In genomic region chr15:38490231-38490630, GRCh38 we compare ENCODE assay signal across 16 cellular contexts. TPM values are rescaled to one million over a fixed set of nuclear protein-coding genes. Genes with fewer than 3 reads are reported as not detected.
A peak's percentile ranks its signal among the peaks of the same experiment; 100 is the strongest.
DNase-seq lines count a peak whose midpoint lies in the region; ATAC-seq, FAIRE-seq and TF ChIP-seq lines count a peak whose summit lies in the region.
"Had no signal": no experiment of that assay in that cellular context is flagged by ENCODE, and none has a peak within 500 bp of the region (broad histone marks: within the 10 kb centered on the region; RNA-seq: fewer than 3 reads in every experiment).

No MANE protein-coding gene starts in this region.

- H4K20me1 ChIP-seq in IMR-90 (ENCODE audit: insufficient read depth, low read length) (no peaks in the 10 kb centered on the region), GM12878 (ENCODE audit: control insufficient read depth, insufficient read depth) (no peaks in the 10 kb centered on the region)

- SMC1A ChIA-PET in GM12878 (lab: Charles Lee; ENCODE audit: uncharacterized antibody, unreplicated experiment): interaction anchor here (0.7 to 5.6 kb wide), 12 partner anchors 11 to 214 kb away, joined by 3 to 37 read pairs (median 4); no protein-coding TSS in a partner anchor

- no peak overlapping the region for H2AK9ac ChIP-seq in IMR-90 (replicated peaks; ENCODE audit: low read depth, low read length, poor library complexity)

- TF ChIP-seq CTCF in CD8-positive, alpha-beta T cell (IDR thresholded peaks at IDR 0.05): no peak
- TF ChIP-seq CTCF in IMR-90 (conservative IDR thresholded peaks at IDR 0.05; ENCODE audit: low read depth, low read length) (no peak), GM12878 (IDR thresholded peaks at IDR 0.05 in 2 of 3, conservative IDR thresholded peaks at IDR 0.05 in 1 of 3; ENCODE audit: control insufficient read depth in 2 of 3, extremely low read depth in 1 of 3, insufficient read depth in 1 of 3, low read depth in 3 of 3, low read length in 3 of 3) (no peak)

- peak overlapping the region; percentile 97; the same call in 1 of the 2 replicates for H3K4ac ChIP-seq in IMR-90 (ENCODE audit: low read depth, low read length)

- RAD21 ChIA-PET in GM12878 (lab: Charles Lee; ENCODE audit: unreplicated experiment): interaction anchor here (1.2 to 1.6 kb wide), 3 partner anchors 50 to 209 kb away, joined by 4 to 6 read pairs (median 5); no protein-coding TSS in a partner anchor

- H3K4me3 ChIP-seq in CD8-positive, alpha-beta T cell (ENCODE audit: low read depth, low read length): no peak overlapping the region
- H3K4me3 ChIP-seq in IMR-90 (ENCODE audit: insufficient read depth, low read depth, low read length) (no peak overlapping the region), GM12878 (no peak overlapping the region)
- H3K4me3 ChIP-seq: adrenal gland, left ventricle myocardium inferior had no signal

- peaks cover 44% of the 10 kb centered on the region for H3K36me3 ChIP-seq in CD8-positive, alpha-beta T cell (ENCODE audit: insufficient read depth, low read length)
- H3K36me3 ChIP-seq in IMR-90 (ENCODE audit: control insufficient read depth, insufficient read depth, low read length) (no peaks in the 10 kb centered on the region), GM12878 (ENCODE audit: control insufficient read depth in 2 of 2, insufficient read depth in 2 of 2, low read length in 1 of 2) (peaks cover 6 to 13% of the 10 kb centered on the region in 2 experiments)
- H3K36me3 ChIP-seq: adrenal gland had no signal

- H3K56ac ChIP-seq in IMR-90 (ENCODE audit: extremely low read depth, insufficient read depth, low read length): peak overlapping the region; percentile 94

- FAIRE-seq in GM12878 (lab: Jason Lieb, UNC): no peak

- POLR2A ChIA-PET in CD8-positive, alpha-beta T cell (lab: Charles Lee): interaction anchor here (1.6 kb wide), 1 partner anchor 197 kb away, joined by 6 read pairs; no protein-coding TSS in a partner anchor
- POLR2A ChIA-PET in IMR-90 (lab: Charles Lee; ENCODE audit: unreplicated experiment): interaction anchor here (0.6 kb wide), 1 partner anchor 1368 kb away, joined by 5 read pairs; no protein-coding TSS in a partner anchor
- POLR2A ChIA-PET in GM12878 (lab: Charles Lee): interaction anchor here (1.1 kb wide), 1 partner anchor 15 kb away, joined by 3 read pairs; no protein-coding TSS in a partner anchor
- POLR2A ChIA-PET in naive thymus-derived CD8-positive, alpha-beta T cell (lab: Charles Lee): interaction anchor here (0.6 kb wide), 1 partner anchor 208 kb away, joined by 3 read pairs; no protein-coding TSS in a partner anchor

- peaks cover 80% of the 10 kb centered on the region for H3K36me3 Mint-ChIP-seq in CD8-positive, alpha-beta T cell
- H3K36me3 Mint-ChIP-seq in naive thymus-derived CD8-positive, alpha-beta T cell: peaks cover 6 to 85% (median 19%) of the 10 kb centered on the region in 3 donors

- dilution Hi-C loops in IMR-90 (cut with HindIII; ENCODE audit: low sequenced_read_pairs, unreplicated experiment): no loop called here

- H3K9me1 ChIP-seq in IMR-90 (ENCODE audit: insufficient read depth, low read length): no peaks in the 10 kb centered on the region

- no peak for DNase-seq in CD8-positive, alpha-beta T cell
- peak; percentile 87 for DNase-seq in IMR-90
- DNase-seq in GM12878 (ENCODE audit: low read depth, low spot score): no peak
- DNase-seq in naive thymus-derived CD8-positive, alpha-beta T cell: no peak
- no peak for DNase-seq in DMS79 (lab: John Stamatoyannopoulos, UW)
- no peak for DNase-seq in DMS53 treated with DMSO at 0.1 percent for 48 hours (lab: John Stamatoyannopoulos, UW; ENCODE audit: unreplicated experiment)
- DNase-seq in NCI-H2171 treated with DMSO at 0.1 percent for 48 hours (lab: John Stamatoyannopoulos, UW): no peak
- DNase-seq: activated CD4-positive, alpha-beta T cell treated with anti-CD3 and anti-CD28 coated beads for 48 hours; adrenal gland; DMS79 treated with DMSO at 0.1 percent for 48 hours; effector CD4-positive, alpha-beta T cell; left ventricle myocardium inferior; NCI-H1105 treated with DMSO at 0.1 percent for 48 hours had no signal

- intact Hi-C loops in CD8-positive, alpha-beta T cell (cut with DNase I, micrococcal nuclease): loop anchor here in 1 of 2 experiments (2.0 kb wide), 2 partner anchors 17 to 73 kb away; no protein-coding TSS in a partner anchor
- intact Hi-C loops in IMR-90 (cut with micrococcal nuclease) (loop anchor here (5.0 kb wide), 1 partner anchor 57 kb away; no protein-coding TSS in a partner anchor), GM12878 (cut with micrococcal nuclease; ENCODE audit: unreplicated experiment) (no loop called here)

- peak overlapping the region; percentile 96; the same call in 1 of the 2 replicates for H4K91ac ChIP-seq in IMR-90 (ENCODE audit: insufficient read depth, low read depth, low read length)

- no peak overlapping the region for H2AFZ ChIP-seq in IMR-90 (replicated peaks; ENCODE audit: low read length, poor library complexity)
- no peak overlapping the region for H2AFZ ChIP-seq in GM12878 (ENCODE audit: control insufficient read depth, low read depth, low read length)

- no peak overlapping the region for H2AK5ac ChIP-seq in IMR-90 (ENCODE audit: low read depth, low read length)

- WGBS in IMR-90 (ENCODE audit: extremely low coverage in 2 of 2, insufficient read length in 1 of 2), 2 experiments: no CpG with 5 or more reads among the region's 2 CpGs
- 53% methylated on average over 2 of the region's 2 CpGs for WGBS in GM12878 (ENCODE audit: insufficient coverage, insufficient replicate concordance, low lambda C conversion rate, missing lambda C conversion rate)

- peaks cover 35% of the 10 kb centered on the region for H3K4me1 Mint-ChIP-seq in CD8-positive, alpha-beta T cell (ENCODE audit: low read depth)
- peaks cover 8 to 40% (median 37%) of the 10 kb centered on the region in 4 donors for H3K4me1 Mint-ChIP-seq in naive thymus-derived CD8-positive, alpha-beta T cell
- H3K4me1 Mint-ChIP-seq: neural crest cell had no signal

- no peaks in the 10 kb centered on the region for H3K27me3 ChIP-seq in CD8-positive, alpha-beta T cell (ENCODE audit: insufficient read depth, low read length)
- H3K27me3 ChIP-seq in IMR-90 (ENCODE audit: control insufficient read depth, insufficient read depth, low read length) (no peaks in the 10 kb centered on the region), GM12878 (replicated peaks in 1 of 2; ENCODE audit: control insufficient read depth in 2 of 2, insufficient read depth in 2 of 2, low read length in 1 of 2) (no peaks in the 10 kb centered on the region)
- H3K27me3 ChIP-seq: adrenal gland had no signal

- peak overlapping the region; percentile 99 for H2BK20ac ChIP-seq in IMR-90 (ENCODE audit: low read depth, low read length)

- TF ChIP-seq POLR2A in IMR-90 (IDR thresholded peaks at IDR 0.05; ENCODE audit: low read depth, low read length) (no peak), GM12878 (IDR thresholded peaks at IDR 0.05; ENCODE audit: low read depth, low read length) (no peak)

- H3K4me1 ChIP-seq in CD8-positive, alpha-beta T cell (ENCODE audit: insufficient read depth, low read length): peaks cover 14% of the 10 kb centered on the region
- H3K4me1 ChIP-seq in IMR-90 (ENCODE audit: control insufficient read depth, insufficient read depth, low read length) (peaks cover 12% of the 10 kb centered on the region), GM12878 (ENCODE audit: control insufficient read depth, insufficient read depth, low read length) (no peaks in the 10 kb centered on the region)
- H3K4me1 ChIP-seq: adrenal gland, left ventricle myocardium inferior had no signal

- H3K14ac ChIP-seq in IMR-90 (replicated peaks; ENCODE audit: low read depth, low read length): peak overlapping the region; percentile 98

- no peaks in the 10 kb centered on the region for H3K79me2 ChIP-seq in GM12878 (ENCODE audit: control insufficient read depth, insufficient read depth, low read length)

- no peak for ATAC-seq in CD8-positive, alpha-beta T cell
- ATAC-seq in IMR-90 (ENCODE audit: low read depth): peak; percentile 87
- ATAC-seq in GM12878: no peak
- ATAC-seq in naive thymus-derived CD8-positive, alpha-beta T cell: no peak
- ATAC-seq: HCT116 had no signal

- no TSS peak for BruUV-seq in IMR-90 (replicated peaks; lab: Mats Ljungman, UMichigan)
- BruUV-seq in GM12878 (replicated peaks; lab: Mats Ljungman, UMichigan): no TSS peak

- H3K18ac ChIP-seq in IMR-90 (ENCODE audit: low read depth, low read length): peak overlapping the region; percentile 96

- no peak overlapping the region for H3K27ac ChIP-seq in CD8-positive, alpha-beta T cell (ENCODE audit: low read depth, low read length)
- H3K27ac ChIP-seq in IMR-90 (ENCODE audit: insufficient read depth, low read length) (peak overlapping the region; percentile 93), GM12878 (ENCODE audit: control insufficient read depth, insufficient read depth) (no peak overlapping the region)
- H3K27ac ChIP-seq: adrenal gland, left ventricle myocardium inferior had no signal

- peak overlapping the region; percentile 81; the same call in 1 of the 2 replicates for H3K23ac ChIP-seq in IMR-90 (ENCODE audit: low read depth, low read length)

- H3K9me3 Mint-ChIP-seq in CD8-positive, alpha-beta T cell: no peaks in the 10 kb centered on the region
- no peaks in the 10 kb centered on the region for H3K9me3 Mint-ChIP-seq in naive thymus-derived CD8-positive, alpha-beta T cell
- H3K9me3 Mint-ChIP-seq: IgD-negative memory B cell, neural crest cell had no signal

- H3K27me3 Mint-ChIP-seq in CD8-positive, alpha-beta T cell (ENCODE audit: low read depth): no peaks in the 10 kb centered on the region
- no peaks in the 10 kb centered on the region for H3K27me3 Mint-ChIP-seq in naive thymus-derived CD8-positive, alpha-beta T cell
- H3K27me3 Mint-ChIP-seq: IgD-negative memory B cell had no signal

- H3K9ac ChIP-seq in IMR-90 (ENCODE audit: low read depth, low read length) (peak overlapping the region; percentile 73; the same call in 1 of the 2 replicates), GM12878 (ENCODE audit: control insufficient read depth, insufficient read depth, low read length) (no peak overlapping the region)

- 0 out of 3 replicates have a peak overlapping the region, but pooled peaks have one; percentile 96 for H2BK15ac ChIP-seq in IMR-90 (ENCODE audit: low read depth, low read length)

- in situ Hi-C loops in IMR-90 (cut with MboI; ENCODE audit: low sequenced_read_pairs): no loop called here
- in situ Hi-C loops in GM12878 (cut with MboI): no loop called here

- no peaks in the 10 kb centered on the region for H3K9me3 ChIP-seq in CD8-positive, alpha-beta T cell (ENCODE audit: low read length)
- H3K9me3 ChIP-seq in IMR-90 (ENCODE audit: control insufficient read depth, insufficient read depth, low read length): no peaks in the 10 kb centered on the region
- H3K9me3 ChIP-seq in GM12878 (replicated peaks; ENCODE audit: control insufficient read depth, insufficient read depth, low read length): no peaks in the 10 kb centered on the region
- H3K9me3 ChIP-seq: adrenal gland, left ventricle myocardium inferior had no signal

- no peak overlapping the region for H3K4me3 Mint-ChIP-seq in CD8-positive, alpha-beta T cell
- no peak overlapping the region for H3K4me3 Mint-ChIP-seq in naive thymus-derived CD8-positive, alpha-beta T cell
- H3K4me3 Mint-ChIP-seq: IgD-negative memory B cell, neural crest cell had no signal

- peak overlapping the region; percentile 66 for H3K27ac Mint-ChIP-seq in CD8-positive, alpha-beta T cell
- H3K27ac Mint-ChIP-seq in naive thymus-derived CD8-positive, alpha-beta T cell: peak overlapping the region; percentile 17 to 99 (median 72)

- peak overlapping the region; percentile 86 to 98 for H4K8ac ChIP-seq in IMR-90 (ENCODE audit: low read depth in 2 of 2, low read length in 2 of 2)

- peak overlapping the region; percentile 100 for H2BK5ac ChIP-seq in IMR-90 (ENCODE audit: low read depth, low read length, poor library complexity, severe bottlenecking)

- peaks cover 0 to 4% of the 10 kb centered on the region in 2 experiments; a peak in 2 of 4 replicates for H3K79me1 ChIP-seq in IMR-90 (ENCODE audit: low read depth in 1 of 2, low read length in 2 of 2)

- CTCF ChIA-PET in CD8-positive, alpha-beta T cell (lab: Charles Lee): interaction anchor here (0.7 to 2.5 kb wide), 6 partner anchors 12 to 209 kb away, joined by 3 to 9 read pairs (median 4); no protein-coding TSS in a partner anchor
- CTCF ChIA-PET in IMR-90 (lab: Yijun Ruan, JAX) (interaction anchor here (1.1 kb wide), 1 partner anchor 74 kb away, joined by 5 read pairs; the partner anchor contains the start of gene RASGRP1), GM12878 (lab: Yijun Ruan, JAX) (interaction anchor here (0.8 to 2.6 kb wide), 10 partner anchors 9 to 239 kb away, joined by 3 to 16 read pairs (median 4); no protein-coding TSS in a partner anchor)

- H3K4me2 ChIP-seq in IMR-90 (ENCODE audit: low read depth, low read length): peak overlapping the region; percentile 82
- no peak overlapping the region for H3K4me2 ChIP-seq in GM12878 (ENCODE audit: control insufficient read depth, insufficient read depth)

- H4K5ac ChIP-seq in IMR-90 (ENCODE audit: low read depth, low read length): peak overlapping the region; percentile 98; the same call in 1 of the 2 replicates

- TF ChIP-seq RAD21 in IMR-90 (IDR thresholded peaks at IDR 0.05; ENCODE audit: low read length): no peak
- no peak for TF ChIP-seq RAD21 in GM12878 (IDR thresholded peaks at IDR 0.05; ENCODE audit: insufficient read depth, low read depth, low read length)

- no peak for TF ChIP-seq EP300 in GM12878 (IDR thresholded peaks at IDR 0.05; ENCODE audit: borderline replicate concordance in 1 of 2, control insufficient read depth in 1 of 2, low read depth in 2 of 2, low read length in 2 of 2)

- H2BK120ac ChIP-seq in IMR-90 (ENCODE audit: low read depth, low read length): peak overlapping the region; percentile 99

RNA-seq across cellular contexts. Expression of gene FAM98B, which starts 36.3 kb away (rescaled TPM):
- total RNA-seq in CD8-positive, alpha-beta T cell: 10 to 100 TPM; 18.4 to 19.4 TPM
- 2.7 and 7.2 TPM in 2 replicates for total RNA-seq in IMR-90 (2012; rRNA removed)
- 7.9 and 12.2 TPM in 2 replicates for polyA plus RNA-seq in IMR-90 (2012; rRNA removed)
- polyA plus RNA-seq in IMR-90 (2012; cell fraction: cytosol; rRNA removed): 1.0 and 1.5 TPM in 2 replicates
- polyA plus RNA-seq in IMR-90 (2012; cell fraction: nucleus; rRNA removed; ENCODE audit: low replicate concordance): 0.23 and 2.2 TPM in 2 replicates
- total RNA-seq in GM12878 (2013; cell fraction: nucleolus; rRNA removed): 80.5 and 81.9 TPM in 2 replicates
- total RNA-seq in GM12878 (2014; rRNA removed): 7.1 and 13.4 TPM in 2 replicates
- total RNA-seq in GM12878 (2014; rRNA removed; fragmentation: Illumina TruSeq; extraction: Trizol): 6.6 and 7.6 TPM in 2 replicates
- total RNA-seq in GM12878 (2021): 28.5 and 30.0 TPM in 2 replicates
- 19.7 TPM for polyA plus RNA-seq in GM12878 (2011; ENCODE audit: low read depth)
- polyA plus RNA-seq in GM12878 (2011; rRNA removed): 22.8 and 45.7 TPM in 2 replicates
- 3.8 and 6.1 TPM in 2 replicates for polyA plus RNA-seq in GM12878 (2011; cell fraction: cytosol; rRNA removed)
- polyA plus RNA-seq in GM12878 (2011; cell fraction: nucleus; rRNA removed): 3.7 and 4.7 TPM in 2 replicates
- polyA plus RNA-seq in GM12878 (2012): 17.4 and 17.7 TPM in 2 replicates
- 36.7 and 46.1 TPM in 2 replicates for polyA plus RNA-seq in GM12878 (2014; fragmentation: Illumina TruSeq; extraction: Trizol)
- polyA plus RNA-seq in GM12878 (2014; fragmentation: Nextera tagmentation; extraction: Ambion mirVana): 1 to 10 TPM; 4.2 to 8.4 TPM
- 15.8 and 17.3 TPM in 2 replicates for polyA plus RNA-seq in GM12878 (2014; rRNA removed)
- polyA plus RNA-seq in GM12878 (2016; fragmentation: Nextera tagmentation; extraction: Ambion mirVana): 1 to 10 TPM; 1.3 to 2.2 TPM
- 6.6 and 9.7 TPM in 2 replicates for polyA minus RNA-seq in GM12878 (2011; rRNA and poly(A)+ RNA removed)
- polyA minus RNA-seq in GM12878 (2011; cell fraction: cytosol; rRNA and poly(A)+ RNA removed): 2.9 and 3.8 TPM in 2 replicates
- polyA minus RNA-seq in GM12878 (2011; cell fraction: nucleus; rRNA and poly(A)+ RNA removed): 12.0 and 18.3 TPM in 2 replicates
- total RNA-seq in naive thymus-derived CD8-positive, alpha-beta T cell: 10 to 100 TPM; 25.6 to 28.4 TPM
- 1 to 10 TPM; 1.9 to 3.9 (median 3.2) TPM for polyA plus RNA-seq in naive thymus-derived CD8-positive, alpha-beta T cell
